In genomic region chr4:169593050-169593449, GRCh38 we compare ENCODE assay signal across 34 cellular contexts.
"Had no signal": no experiment of that assay in that cellular context is flagged by ENCODE, and none has a peak within 500 bp of the region (broad histone marks: within the 10 kb centered on the region; RNA-seq: fewer than 3 reads in every experiment).

No MANE protein-coding gene starts in this region.

- H3K4me1 ChIP-seq: Peyer's patch, SJSA1 had no signal

- H3K36me3 Mint-ChIP-seq: WTC11 had no signal

- DNase-seq: activated CD4-positive, alpha-beta T cell treated with anti-CD3 and anti-CD28 coated beads for 36 hours; activated CD4-positive, alpha-beta T cell treated with anti-CD3 and anti-CD28 coated beads, Interleukin-2, amount 10 ng/mL, durations not matched to agents 7 days and 5 days; activated CD4-positive, alpha-beta T cell treated with anti-CD3 and anti-CD28 coated beads, Interleukin-2, amount 50 U/mL, for 48 hours; activated CD8-positive, alpha-beta memory T cell treated with anti-CD3 and anti-CD28 coated beads, Interleukin-2, amount 10 ng/mL, durations not matched to agents 7 days and 5 days; activated CD8-positive, alpha-beta memory T cell treated with anti-CD3 and anti-CD28 coated beads, Interleukin-2, amount 50 U/mL, for 48 hours; activated effector memory CD4-positive, alpha-beta T cell treated with Interleukin-2 at 50 U/mL for 16 hours; activated naive CD4-positive, alpha-beta T cell treated with anti-CD3 and anti-CD28 coated beads, Interleukin-2, amount 10 ng/mL, durations not matched to agents 7 days and 5 days; activated naive CD8-positive, alpha-beta T cell treated with anti-CD3 and anti-CD28 coated beads, Interleukin-2, amount 50 U/mL, for 24 hours; activated T-cell treated with anti-CD3 and anti-CD28 coated beads, Interleukin-2, amount 50 U/mL, for 48 hours; anterior cingulate cortex; NCI-H1092 treated with DMSO at 0.1 percent for 48 hours; NCI-H1417; NCI-H146; NCI-H187 treated with DMSO at 0.1 percent for 48 hours; NCI-H2081 treated with DMSO at 0.1 percent for 48 hours; NCI-H345; NCI-H524 treated with DMSO at 0.1 percent for 48 hours; NCI-H748 treated with DMSO at 0.1 percent for 48 hours; NK-92 treated with Interleukin-12 subunit alpha and Interleukin-12 subunit beta, amount 100 ng/mL, for 24 hours; PC-3; Peyer's patch; RPMI8226; SHP77 treated with DMSO at 0.1 percent for 48 hours; SK-N-SH had no signal

- H3K27ac Mint-ChIP-seq: activated CD4-positive, alpha-beta T cell treated with anti-CD3 and anti-CD28 coated beads for 36 hours; activated CD4-positive, alpha-beta T cell treated with anti-CD3 and anti-CD28 coated beads, Interleukin-2, amount 10 ng/mL, durations not matched to agents 7 days and 5 days; activated CD8-positive, alpha-beta memory T cell treated with anti-CD3 and anti-CD28 coated beads, Interleukin-2, amount 10 ng/mL, durations not matched to agents 7 days and 5 days; activated naive CD4-positive, alpha-beta T cell treated with anti-CD3 and anti-CD28 coated beads, Interleukin-2, amount 10 ng/mL, durations not matched to agents 7 days and 5 days; activated naive CD8-positive, alpha-beta T cell; activated naive CD8-positive, alpha-beta T cell treated with anti-CD3 and anti-CD28 coated beads, Interleukin-2, amount 50 U/mL, for 24 hours; brain; T-helper 1 cell treated with Interleukin-12 subunit alpha and Interleukin-12 subunit beta and Interleukin-4 antibody, amounts not matched to agents 30 μg/mL and 1 μg/mL, for 36 hours; T-helper 2 cell treated with Interferon-gamma antibody and Interleukin-4, amounts not matched to agents 5 μg/mL and 100 μg/mL, for 36 hours; WTC11 had no signal

- H3K27me3 Mint-ChIP-seq: activated CD4-positive, alpha-beta T cell treated with anti-CD3 and anti-CD28 coated beads for 36 hours; activated CD4-positive, alpha-beta T cell treated with anti-CD3 and anti-CD28 coated beads, Interleukin-2, amount 10 ng/mL, durations not matched to agents 7 days and 5 days; activated CD8-positive, alpha-beta memory T cell treated with anti-CD3 and anti-CD28 coated beads, Interleukin-2, amount 10 ng/mL, durations not matched to agents 7 days and 5 days; activated naive CD4-positive, alpha-beta T cell treated with anti-CD3 and anti-CD28 coated beads, Interleukin-2, amount 10 ng/mL, durations not matched to agents 7 days and 5 days; activated naive CD8-positive, alpha-beta T cell; activated naive CD8-positive, alpha-beta T cell treated with anti-CD3 and anti-CD28 coated beads, Interleukin-2, amount 50 U/mL, for 24 hours; brain had no signal

- H3K9me3 Mint-ChIP-seq: activated CD4-positive, alpha-beta T cell treated with anti-CD3 and anti-CD28 coated beads, Interleukin-2, amount 10 ng/mL, durations not matched to agents 7 days and 5 days; activated naive CD4-positive, alpha-beta T cell treated with anti-CD3 and anti-CD28 coated beads, Interleukin-2, amount 10 ng/mL, durations not matched to agents 7 days and 5 days; activated naive CD8-positive, alpha-beta T cell treated with anti-CD3 and anti-CD28 coated beads, Interleukin-2, amount 50 U/mL, for 24 hours; brain; T-helper 1 cell treated with Interleukin-12 subunit alpha and Interleukin-12 subunit beta and Interleukin-4 antibody, amounts not matched to agents 30 μg/mL and 1 μg/mL, for 36 hours; T-helper 2 cell treated with Interferon-gamma antibody and Interleukin-4, amounts not matched to agents 5 μg/mL and 100 μg/mL, for 36 hours; WTC11 had no signal

- H3K4me3 ChIP-seq: K562, Peyer's patch, SJSA1 had no signal

- H3K27me3 ChIP-seq: Peyer's patch, SJSA1 had no signal

- H3K4me1 Mint-ChIP-seq: activated CD4-positive, alpha-beta T cell treated with anti-CD3 and anti-CD28 coated beads for 36 hours; activated naive CD4-positive, alpha-beta T cell treated with anti-CD3 and anti-CD28 coated beads, Interleukin-2, amount 10 ng/mL, durations not matched to agents 7 days and 5 days; activated naive CD8-positive, alpha-beta T cell treated with anti-CD3 and anti-CD28 coated beads, Interleukin-2, amount 50 U/mL, for 24 hours; brain; WTC11 had no signal

- H3K27ac ChIP-seq: Peyer's patch, SJSA1 had no signal

- FAIRE-seq: bronchial epithelial cell, K562, TTC549 had no signal

- H3K9me3 ChIP-seq: Peyer's patch, SJSA1, SK-N-SH had no signal

- H3K4me3 Mint-ChIP-seq: activated CD4-positive, alpha-beta T cell treated with anti-CD3 and anti-CD28 coated beads for 36 hours; activated CD4-positive, alpha-beta T cell treated with anti-CD3 and anti-CD28 coated beads, Interleukin-2, amount 10 ng/mL, durations not matched to agents 7 days and 5 days; activated CD8-positive, alpha-beta memory T cell treated with anti-CD3 and anti-CD28 coated beads, Interleukin-2, amount 10 ng/mL, durations not matched to agents 7 days and 5 days; activated naive CD4-positive, alpha-beta T cell treated with anti-CD3 and anti-CD28 coated beads, Interleukin-2, amount 10 ng/mL, durations not matched to agents 7 days and 5 days; activated naive CD8-positive, alpha-beta T cell; activated naive CD8-positive, alpha-beta T cell treated with anti-CD3 and anti-CD28 coated beads, Interleukin-2, amount 50 U/mL, for 24 hours; brain; T-helper 1 cell treated with Interleukin-12 subunit alpha and Interleukin-12 subunit beta and Interleukin-4 antibody, amounts not matched to agents 30 μg/mL and 1 μg/mL, for 36 hours; T-helper 2 cell treated with Interferon-gamma antibody and Interleukin-4, amounts not matched to agents 5 μg/mL and 100 μg/mL, for 36 hours; WTC11 had no signal

- ATAC-seq: activated CD4-positive, alpha-beta T cell treated with anti-CD3 and anti-CD28 coated beads for 36 hours; activated CD4-positive, CD25-positive, alpha-beta regulatory T cell treated with anti-CD3 and anti-CD28 coated beads, Interleukin-2, amount 50 U/mL, for 24 hours; activated CD8-positive, alpha-beta memory T cell treated with anti-CD3 and anti-CD28 coated beads, Interleukin-2, amount 10 ng/mL, durations not matched to agents 7 days and 5 days; activated naive CD8-positive, alpha-beta T cell treated with anti-CD3 and anti-CD28 coated beads, Interleukin-2, amount 50 U/mL, for 24 hours; K562; PC-3; WTC11 had no signal
